In the genomic region with DNA sequence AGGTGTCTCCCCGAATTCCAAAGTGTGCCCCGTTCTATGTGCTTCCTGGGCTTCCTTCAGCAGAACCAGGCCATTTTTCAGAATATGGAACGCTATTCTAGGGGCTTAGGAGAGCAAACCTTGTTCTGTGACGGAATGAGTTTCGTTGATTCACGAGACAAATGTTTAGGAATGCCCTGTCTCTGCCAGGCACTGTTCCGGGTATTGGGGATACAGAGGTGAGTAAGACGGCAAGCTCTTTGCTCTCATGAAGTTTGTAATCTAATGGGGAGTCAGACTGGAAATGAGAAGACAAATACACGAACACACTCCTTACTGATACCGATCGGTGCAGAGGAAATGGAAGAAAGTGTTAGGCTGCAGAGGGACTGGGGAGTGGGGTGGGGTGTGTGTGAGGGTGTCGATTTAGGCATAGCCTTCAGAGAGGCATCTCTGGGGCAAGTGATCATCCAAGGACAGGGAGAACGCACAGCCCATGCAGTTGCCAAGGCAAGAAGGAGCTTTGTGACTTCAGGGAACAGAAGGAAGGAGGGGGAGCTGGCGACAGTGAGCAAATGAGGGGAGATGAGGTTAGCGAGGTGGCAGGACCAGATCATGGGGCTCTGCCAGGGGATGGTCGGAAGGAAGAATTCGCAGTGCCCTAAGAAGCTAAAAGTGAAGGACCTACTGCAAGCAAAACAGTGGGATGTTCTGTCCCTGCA, we compare ENCODE assay signal across 17 cellular contexts.
A peak's percentile ranks its signal among the peaks of the same experiment; 100 is the strongest.
DNase-seq lines count a peak whose midpoint lies in the region; TF ChIP-seq lines count a peak whose summit lies in the region.
"Had no signal": no experiment of that assay in that cellular context is flagged by ENCODE, and none has a peak within 500 bp of the region (broad histone marks: within the 10 kb centered on the region; RNA-seq: fewer than 3 reads in every experiment).

No MANE protein-coding gene starts in this region.

- H3K27me3 ChIP-seq in OCI-LY1 (ENCODE audit: insufficient read depth, low read length) (no peaks in the 10 kb centered on the region), trophoblast cell (ENCODE audit: insufficient read depth, low read length) (no peaks in the 10 kb centered on the region)
- H3K27me3 ChIP-seq: BE2C had no signal

- H2BK120ac ChIP-seq in trophoblast cell (ENCODE audit: insufficient read depth, low read length, poor library complexity), result peak overlapping the region; percentile 94

- TF ChIP-seq CTCF in HFFc6 (IDR thresholded peaks at IDR 0.05) (no peak), OCI-LY1 (IDR thresholded peaks at IDR 0.05; ENCODE audit: low read length) (no peak), brain (conservative IDR thresholded peaks at IDR 0.05) (no peak)

- peaks cover 40% of the 10 kb centered on the region for H3K79me1 ChIP-seq in trophoblast cell (ENCODE audit: low read length)

- H3K4me3 Mint-ChIP-seq in HFFc6 (no peak overlapping the region), brain (no peak overlapping the region)
- H3K4me3 Mint-ChIP-seq: activated CD4-positive, alpha-beta T cell treated with anti-CD3 and anti-CD28 coated beads, Interleukin-2, amount 10 ng/mL, durations not matched to agents 7 days and 5 days; activated naive CD8-positive, alpha-beta T cell had no signal

- H3K27ac ChIP-seq in OCI-LY1 (ENCODE audit: low read depth, low read length, poor library complexity, severe bottlenecking) (peak overlapping the region; percentile 97), trophoblast cell (ENCODE audit: low read depth, low read length) (peak overlapping the region; percentile 40)

- peaks cover under 1% of the 10 kb centered on the region; the same call in 1 of the 2 replicates for H3K27me3 Mint-ChIP-seq in HFFc6 (ENCODE audit: insufficient read depth)
- no peaks in the 10 kb centered on the region for H3K27me3 Mint-ChIP-seq in brain
- H3K27me3 Mint-ChIP-seq: activated CD4-positive, alpha-beta T cell treated with anti-CD3 and anti-CD28 coated beads, Interleukin-2, amount 10 ng/mL, durations not matched to agents 7 days and 5 days; activated naive CD8-positive, alpha-beta T cell had no signal

- H3K36me3 ChIP-seq in OCI-LY1 (ENCODE audit: insufficient read depth, low read length), result peaks cover 27% of the 10 kb centered on the region; the same call in 1 of the 2 replicates
- no peaks in the 10 kb centered on the region for H3K36me3 ChIP-seq in trophoblast cell (ENCODE audit: control insufficient read depth in 1 of 2, insufficient read depth in 2 of 2, low read length in 2 of 2)

- peak overlapping the region; percentile 63 for H4K8ac ChIP-seq in trophoblast cell (ENCODE audit: low read depth, low read length)

- peak overlapping the region; percentile 71 for H3K4ac ChIP-seq in trophoblast cell (ENCODE audit: low read depth, low read length)

- H3K4me1 ChIP-seq in OCI-LY1 (ENCODE audit: insufficient read depth, low read length, severe bottlenecking) (peaks cover 100% of the 10 kb centered on the region), trophoblast cell (ENCODE audit: control insufficient read depth in 1 of 2, insufficient read depth in 2 of 2, low read length in 2 of 2) (peaks cover 38 to 44% of the 10 kb centered on the region in 2 experiments)

- H3K14ac ChIP-seq in trophoblast cell (ENCODE audit: low read length), result peak overlapping the region; percentile 78

- 0 out of 2 replicates have a peak overlapping the region, but pooled peaks have one; percentile 5 for H3K27ac Mint-ChIP-seq in HFFc6
- H3K27ac Mint-ChIP-seq in brain, result peak overlapping the region; percentile 9 to 99 (median 70)
- H3K27ac Mint-ChIP-seq: activated CD4-positive, alpha-beta T cell treated with anti-CD3 and anti-CD28 coated beads, Interleukin-2, amount 10 ng/mL, durations not matched to agents 7 days and 5 days had no signal

- H3K36me3 Mint-ChIP-seq in HFFc6 (ENCODE audit: low read depth) (no peaks in the 10 kb centered on the region; the same call in 1 of the 2 replicates), brain (peaks cover 4% of the 10 kb centered on the region)

- H3K9me3 ChIP-seq in OCI-LY1 (ENCODE audit: low read length), result no peaks in the 10 kb centered on the region
- no peaks in the 10 kb centered on the region for H3K9me3 ChIP-seq in trophoblast cell (ENCODE audit: insufficient read depth, low read depth, low read length)
- H3K9me3 ChIP-seq: BE2C had no signal

- H3K23ac ChIP-seq in trophoblast cell (ENCODE audit: low read length), result no peak overlapping the region

- H4K12ac ChIP-seq in trophoblast cell (ENCODE audit: low read depth, low read length), result no peak overlapping the region

- H3K9me2 ChIP-seq in OCI-LY1 (ENCODE audit: low read depth, low read length), result no peaks in the 10 kb centered on the region

- peak overlapping the region; percentile 78 for H3K4me2 ChIP-seq in OCI-LY1 (ENCODE audit: low read length)
- no peak overlapping the region for H3K4me2 ChIP-seq in trophoblast cell (ENCODE audit: low read length)

- no peak overlapping the region for H2AFZ ChIP-seq in OCI-LY1 (ENCODE audit: low read length)
- peak overlapping the region; percentile 5 for H2AFZ ChIP-seq in trophoblast cell (ENCODE audit: insufficient read depth, low read length, poor library complexity)

- peak overlapping the region; percentile 94 for H2BK12ac ChIP-seq in trophoblast cell (ENCODE audit: low read length)

- no peaks in the 10 kb centered on the region for H3K9me3 Mint-ChIP-seq in HFFc6
- no peaks in the 10 kb centered on the region for H3K9me3 Mint-ChIP-seq in brain
- H3K9me3 Mint-ChIP-seq: activated CD4-positive, alpha-beta T cell treated with anti-CD3 and anti-CD28 coated beads, Interleukin-2, amount 10 ng/mL, durations not matched to agents 7 days and 5 days; nephron progenitor cell had no signal

- peak overlapping the region; percentile 78 for H2BK5ac ChIP-seq in trophoblast cell (ENCODE audit: low read depth, low read length, poor library complexity)

- no peak for DNase-seq in HFFc6
- DNase-seq in trophoblast cell, result no peak
- DNase-seq in GM19240 (ENCODE audit: insufficient read length, low spot score), result no peak
- no peak for DNase-seq in NCI-H1092 (lab: John Stamatoyannopoulos, UW)
- no peak for DNase-seq in NCI-H526 (lab: John Stamatoyannopoulos, UW)
- DNase-seq: activated CD4-positive, alpha-beta T cell treated with anti-CD3 and anti-CD28 coated beads, Interleukin-2, amount 10 ng/mL, durations not matched to agents 7 days and 5 days; BE2C; effector memory CD4-positive, alpha-beta T cell; GDM1; mammary epithelial cell; NCI-H2029 treated with DMSO at 0.1 percent for 48 hours; NCI-H510A; nephron progenitor cell; retina had no signal

- WGBS in trophoblast cell (ENCODE audit: extremely low coverage, insufficient coverage, insufficient read length), result no CpG with 5 or more reads among the region's 17 CpGs

- H3K79me2 ChIP-seq in OCI-LY1 (ENCODE audit: insufficient read depth, low read length) (peaks cover 52% of the 10 kb centered on the region), trophoblast cell (ENCODE audit: control insufficient read depth, insufficient read depth, low read length, poor library complexity) (peaks cover 14% of the 10 kb centered on the region)

- H3K4me1 Mint-ChIP-seq in HFFc6 (ENCODE audit: low read depth), result peaks cover 54% of the 10 kb centered on the region
- peaks cover 92% of the 10 kb centered on the region for H3K4me1 Mint-ChIP-seq in brain

- H3K4me3 ChIP-seq in OCI-LY1 (ENCODE audit: low read depth, low read length, poor library complexity, severe bottlenecking) (peak overlapping the region; percentile 66), trophoblast cell (ENCODE audit: low read depth, low read length) (no peak overlapping the region)

- no peaks in the 10 kb centered on the region for H4K20me1 ChIP-seq in OCI-LY1 (ENCODE audit: insufficient read depth, low read length)

- H3K9ac ChIP-seq in OCI-LY1 (ENCODE audit: low read length) (peak overlapping the region; percentile 87), trophoblast cell (ENCODE audit: low read length) (no peak overlapping the region)

- H3K18ac ChIP-seq in trophoblast cell (ENCODE audit: low read length), result peak overlapping the region; percentile 86

- no peaks in the 10 kb centered on the region for H3F3A ChIP-seq in OCI-LY1 (ENCODE audit: insufficient read depth, low read length)

- peak overlapping the region; percentile 96 for H4K91ac ChIP-seq in trophoblast cell (ENCODE audit: low read depth, low read length)

- peak overlapping the region; percentile 67 for H2AK5ac ChIP-seq in trophoblast cell (ENCODE audit: low read length)
